ENCODE assay signal across 1 cellular context in genomic region chr11:72813740-72814138, GRCh38.
TF ChIP-seq lines count a peak whose summit lies in the region.

No MANE protein-coding gene starts in this region.

TF ChIP-seq in WTC11, 78 proteins besides CTCF, POLR2A, EP300 and RAD21 (continued from another document and continues in another):
- TF ChIP-seq AFF4 (CRISPR knock-in tag; IDR thresholded peaks at IDR 0.05; ENCODE audit: borderline replicate concordance) (no peak), ZNF263 (CRISPR knock-in tag; IDR thresholded peaks at IDR 0.05; ENCODE audit: low read depth) (peak; percentile 5; the same call in 1 of the 2 replicates), TP53 (CRISPR knock-in tag; IDR thresholded peaks at IDR 0.05) (no peak), FOXK1 (CRISPR knock-in tag; IDR thresholded peaks at IDR 0.05) (no peak), RELA (CRISPR knock-in tag; IDR thresholded peaks at IDR 0.05; ENCODE audit: borderline replicate concordance) (no peak), GTF2I (CRISPR knock-in tag; conservative IDR thresholded peaks at IDR 0.05) (no peak), SMAD4 (CRISPR knock-in tag; IDR thresholded peaks at IDR 0.05) (no peak), E2F5 (CRISPR knock-in tag; IDR thresholded peaks at IDR 0.05) (no peak), CREM (CRISPR knock-in tag; IDR thresholded peaks at IDR 0.05) (0 out of 2 replicates have a peak, but pooled peaks have one; percentile 32), KAT7 (CRISPR knock-in tag; IDR thresholded peaks at IDR 0.05; ENCODE audit: borderline replicate concordance) (no peak), FOXP4 (CRISPR knock-in tag; IDR thresholded peaks at IDR 0.05) (peak; percentile 39; the same call in 1 of the 2 replicates), FOXP1 (CRISPR knock-in tag; IDR thresholded peaks at IDR 0.05; ENCODE audit: borderline replicate concordance) (0 out of 2 replicates have a peak, but pooled peaks have one; percentile 17), ERG (CRISPR knock-in tag; IDR thresholded peaks at IDR 0.05) (no peak), ZNF396 (CRISPR knock-in tag; IDR thresholded peaks at IDR 0.05; ENCODE audit: borderline replicate concordance) (no peak), HMGA2 (CRISPR knock-in tag; IDR thresholded peaks at IDR 0.05) (no peak), NR2C2 (CRISPR knock-in tag; IDR thresholded peaks at IDR 0.05) (no peak), ZNF281 (CRISPR knock-in tag; IDR thresholded peaks at IDR 0.05) (no peak), EMX1 (CRISPR knock-in tag; IDR thresholded peaks at IDR 0.05) (no peak), MYBL2 (CRISPR knock-in tag; IDR thresholded peaks at IDR 0.05) (no peak), OVOL2 (CRISPR knock-in tag; IDR thresholded peaks at IDR 0.05; ENCODE audit: borderline replicate concordance) (no peak), ETV6 (CRISPR knock-in tag; IDR thresholded peaks at IDR 0.05) (peak; percentile 75; the same call in 1 of the 2 replicates), ESRRA (CRISPR knock-in tag; IDR thresholded peaks at IDR 0.05; ENCODE audit: borderline replicate concordance) (no peak), GABPB1 (CRISPR knock-in tag; IDR thresholded peaks at IDR 0.05) (no peak), NFATC4 (CRISPR knock-in tag; IDR thresholded peaks at IDR 0.05) (no peak), MAX (CRISPR knock-in tag; IDR thresholded peaks at IDR 0.05) (peak; percentile 93), NFYB (CRISPR knock-in tag; conservative IDR thresholded peaks at IDR 0.05; ENCODE audit: low read depth) (no peak), ZNF317 (CRISPR knock-in tag; IDR thresholded peaks at IDR 0.05; ENCODE audit: borderline replicate concordance, low read depth) (no peak), ZNF232 (CRISPR knock-in tag; IDR thresholded peaks at IDR 0.05) (no peak; the same call in 1 of the 2 replicates), SMAD3 (CRISPR knock-in tag; IDR thresholded peaks at IDR 0.05; ENCODE audit: borderline replicate concordance) (0 out of 2 replicates have a peak, but pooled peaks have one; percentile 34), IRF1 (CRISPR knock-in tag; IDR thresholded peaks at IDR 0.05) (peak; percentile 53; the same call in 1 of the 2 replicates), CREB1 (CRISPR knock-in tag; IDR thresholded peaks at IDR 0.05) (peak; percentile 77), ZNF423 (CRISPR knock-in tag; IDR thresholded peaks at IDR 0.05) (peak; percentile 59; the same call in 1 of the 2 replicates), PREB (CRISPR knock-in tag; IDR thresholded peaks at IDR 0.05; ENCODE audit: borderline replicate concordance) (no peak), ZNF121 (CRISPR knock-in tag; IDR thresholded peaks at IDR 0.05) (no peak), E2F4 (CRISPR knock-in tag; IDR thresholded peaks at IDR 0.05; ENCODE audit: borderline replicate concordance, low read depth) (no peak), ATF6 (CRISPR knock-in tag; IDR thresholded peaks at IDR 0.05) (no peak), STAT6 (CRISPR knock-in tag; conservative IDR thresholded peaks at IDR 0.05; ENCODE audit: low read depth) (no peak)
